ENCODE assay signal across 11 cellular contexts in genomic region chr2:47488870-47489584, GRCh38.
DNase-seq lines count a peak whose midpoint lies in the region; ATAC-seq and TF ChIP-seq lines count a peak whose summit lies in the region.
"Had no signal": no experiment of that assay in that cellular context is flagged by ENCODE, and none has a peak within 500 bp of the region (broad histone marks: within the 10 kb centered on the region; RNA-seq: fewer than 3 reads in every experiment).

No MANE protein-coding gene starts in this region.

- no peak overlapping the region for H3K14ac ChIP-seq in mesenchymal stem cell (ENCODE audit: low read length in 2 of 2)

- dilution Hi-C loops in mammary epithelial cell (cut with HindIII; ENCODE audit: low sequenced_read_pairs), result loop anchor here (5.0 kb wide), 1 partner anchor 48 kb away; no protein-coding TSS in a partner anchor

- CTCF ChIA-PET in mammary epithelial cell (lab: Charles Lee; ENCODE audit: low non-redundant PET), result no interaction called here

- H3K27me3 ChIP-seq in mammary epithelial cell (ENCODE audit: insufficient read depth, low read length) (no peaks in the 10 kb centered on the region), mesenchymal stem cell (ENCODE audit: control insufficient read depth in 1 of 2, insufficient read depth in 1 of 2, low read length in 2 of 2) (no peaks in the 10 kb centered on the region), vagina (no peaks in the 10 kb centered on the region)
- H3K27me3 ChIP-seq: cardiac muscle cell had no signal

- no TSS peak for BruUV-seq in mammary epithelial cell (replicated peaks; lab: Mats Ljungman, UMichigan)

- no peak overlapping the region for H2BK120ac ChIP-seq in mesenchymal stem cell (ENCODE audit: low read depth, low read length)

- DNase-seq in EH (ENCODE audit: low read depth) (peak; percentile 81), LoVo (ENCODE audit: low spot score) (peak; percentile 38), mammary epithelial cell (peak; percentile 90), mesenchymal stem cell (peak; percentile 91), vagina (ENCODE audit: extremely low spot score in 2 of 2) (no peak)
- no peak for DNase-seq in NK-92 treated with Interleukin-12 subunit alpha and Interleukin-12 subunit beta, amount 100 ng/mL, for 24 hours (lab: John Stamatoyannopoulos, UW)
- DNase-seq: NCI-H526, psoas muscle had no signal

- H4K91ac ChIP-seq in mesenchymal stem cell (ENCODE audit: low read length), result no peak overlapping the region

- in situ Hi-C loops in mammary epithelial cell (cut with MboI; ENCODE audit: low sequenced_read_pairs in 2 of 2), result no loop called here

- no peak overlapping the region for H3K4me2 ChIP-seq in mammary epithelial cell (ENCODE audit: insufficient read depth, low read depth, low read length)
- no peak overlapping the region for H3K4me2 ChIP-seq in mesenchymal stem cell (ENCODE audit: low read length, poor library complexity, severe bottlenecking)

- no peak overlapping the region for H2AK5ac ChIP-seq in mesenchymal stem cell (ENCODE audit: low read length, severe bottlenecking)

- no peak overlapping the region for H2AFZ ChIP-seq in mammary epithelial cell (ENCODE audit: low read depth, low read length)
- no peak overlapping the region for H2AFZ ChIP-seq in mesenchymal stem cell (ENCODE audit: low read depth, low read length)

- 63% methylated on average over 9 of the region's 9 CpGs for WGBS in mammary epithelial cell (ENCODE audit: low coverage, missing lambda C conversion rate)
- WGBS in mesenchymal stem cell, result 57% methylated on average over 9 of the region's 9 CpGs

- H3K4ac ChIP-seq in mesenchymal stem cell (ENCODE audit: low read depth in 1 of 2, low read length in 2 of 2), result no peak overlapping the region

- H3K4me1 ChIP-seq in mammary epithelial cell (ENCODE audit: insufficient read depth, low read length), result peaks cover 18% of the 10 kb centered on the region
- H3K4me1 ChIP-seq in mesenchymal stem cell (ENCODE audit: control insufficient read depth, insufficient read depth, low read depth, low read length), result peaks cover 2% of the 10 kb centered on the region
- H3K4me1 ChIP-seq in vagina, result no peaks in the 10 kb centered on the region
- H3K4me1 ChIP-seq: psoas muscle had no signal

- no peaks in the 10 kb centered on the region for H3K79me2 ChIP-seq in mammary epithelial cell (ENCODE audit: insufficient read depth, low read length)

- H3K27ac ChIP-seq in mammary epithelial cell (ENCODE audit: insufficient read depth, low read depth, low read length), result no peak overlapping the region
- H3K27ac ChIP-seq in mesenchymal stem cell (ENCODE audit: low read length, poor library complexity, severe bottlenecking), result no peak overlapping the region
- no peak overlapping the region for H3K27ac ChIP-seq in vagina
- H3K27ac ChIP-seq: cardiac muscle cell, psoas muscle had no signal

- peak overlapping the region in 1 of 2 experiments; percentile 62 for H3K18ac ChIP-seq in mesenchymal stem cell (ENCODE audit: low read depth in 1 of 2, low read length in 2 of 2)

- no peak overlapping the region for H3K9ac ChIP-seq in mammary epithelial cell (ENCODE audit: insufficient read depth, low read length)
- H3K9ac ChIP-seq in mesenchymal stem cell (ENCODE audit: low read length), result no peak overlapping the region

- H3K79me1 ChIP-seq in mesenchymal stem cell (replicated peaks; ENCODE audit: low read length, poor library complexity, severe bottlenecking), result no peaks in the 10 kb centered on the region

- no peaks in the 10 kb centered on the region for H4K20me1 ChIP-seq in mammary epithelial cell (ENCODE audit: insufficient read depth, low read length)

- ATAC-seq in HG02973 (IDR thresholded peaks at IDR 0.05; ENCODE audit: unreplicated experiment) (no peak), GM18505 (IDR thresholded peaks at IDR 0.05; ENCODE audit: unreplicated experiment) (no peak)
- ATAC-seq: psoas muscle had no signal

- intact Hi-C loops in mammary epithelial cell (cut with micrococcal nuclease) (no loop called here), vagina (cut with DNase I) (no loop called here)

- no peak overlapping the region for H2BK15ac ChIP-seq in mesenchymal stem cell (ENCODE audit: low read depth, poor library complexity, severe bottlenecking)

- no peak for TF ChIP-seq CTCF in mammary epithelial cell (conservative IDR thresholded peaks at IDR 0.05 in 1 of 2, IDR thresholded peaks at IDR 0.05 in 1 of 2; ENCODE audit: extremely low read depth in 1 of 2, insufficient read depth in 1 of 2, low read depth in 1 of 2, low read length in 2 of 2)
- TF ChIP-seq CTCF in vagina (IDR thresholded peaks at IDR 0.05), result no peak

- H3K4me3 ChIP-seq in mammary epithelial cell (replicated peaks in 1 of 3; ENCODE audit: insufficient read depth in 1 of 3, low read depth in 2 of 3, low read length in 3 of 3) (no peak overlapping the region), mesenchymal stem cell (ENCODE audit: insufficient read depth in 1 of 2, low read depth in 1 of 2, low read length in 2 of 2) (no peak overlapping the region), vagina (no peak overlapping the region)
- H3K4me3 ChIP-seq: cardiac muscle cell, psoas muscle had no signal

- H3K9me3 ChIP-seq in mammary epithelial cell (replicated peaks; ENCODE audit: insufficient read depth, low read length) (peaks cover 6% of the 10 kb centered on the region), mesenchymal stem cell (ENCODE audit: control insufficient read depth, low read length) (no peaks in the 10 kb centered on the region), vagina (no peaks in the 10 kb centered on the region)
- H3K9me3 ChIP-seq: psoas muscle had no signal

- H4K8ac ChIP-seq in mesenchymal stem cell (ENCODE audit: low read length), result no peak overlapping the region

- H2BK12ac ChIP-seq in mesenchymal stem cell (ENCODE audit: low read length in 2 of 2), result no peak overlapping the region

- no peak for TF ChIP-seq POLR2A in vagina (IDR thresholded peaks at IDR 0.05)
- TF ChIP-seq POLR2A in GM18505 (IDR thresholded peaks at IDR 0.05; ENCODE audit: borderline replicate concordance, extremely low read depth, insufficient read depth, insufficient read length), result no peak

- H3K36me3 ChIP-seq in mammary epithelial cell (ENCODE audit: insufficient read depth, low read length) (peaks cover 3% of the 10 kb centered on the region), mesenchymal stem cell (ENCODE audit: control insufficient read depth in 1 of 2, insufficient read depth in 2 of 2, low read depth in 1 of 2, low read length in 2 of 2) (peaks cover 0 to 8% of the 10 kb centered on the region in 2 experiments), vagina (no peaks in the 10 kb centered on the region)

- H3K23ac ChIP-seq in mesenchymal stem cell (ENCODE audit: low read length in 2 of 2), result no peak overlapping the region

- no peak overlapping the region for H2BK5ac ChIP-seq in mesenchymal stem cell (ENCODE audit: low read depth, low read length, poor library complexity, severe bottlenecking)

Comparison
In these comparisons a context has a peak if more than half of its experiments do, and no peak if none do; other contexts are left out.
1. DNase-seq: peak in EH (single experiment), LoVo (single experiment), mammary epithelial cell (single experiment) and mesenchymal stem cell (single experiment); none in vagina (0 of 2) and NK-92 treated with Interleukin-12 subunit alpha and Interleukin-12 subunit beta, amount 100 ng/mL, for 24 hours (single experiment).